Comparison of ENCODE assay signal across 30 cellular contexts in the genomic region with DNA sequence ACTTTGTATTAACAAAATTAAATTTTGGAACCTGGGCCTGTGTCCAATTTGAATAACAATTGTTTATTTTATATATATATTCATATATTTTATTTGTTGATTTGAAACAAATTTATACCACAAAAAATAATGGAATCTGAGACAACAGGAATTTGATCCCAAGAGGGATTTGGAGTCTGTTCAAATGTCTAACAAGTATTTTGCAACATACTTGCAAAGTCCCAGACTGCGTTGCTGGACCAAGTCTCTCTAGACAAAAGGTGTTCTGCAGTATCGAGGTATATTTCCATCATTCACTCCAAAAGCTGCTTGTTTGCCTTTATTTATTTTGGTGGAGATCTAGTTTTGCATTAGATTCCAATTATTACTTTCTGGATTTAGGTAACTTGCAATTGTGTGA.
"Had no signal": no experiment of that assay in that cellular context is flagged by ENCODE, and none has a peak within 500 bp of the region (broad histone marks: within the 10 kb centered on the region; RNA-seq: fewer than 3 reads in every experiment).

No MANE protein-coding gene starts in this region.

- H3K36me3 Mint-ChIP-seq: activated CD8-positive, alpha-beta memory T cell treated with anti-CD3 and anti-CD28 coated beads, Interleukin-2, amount 10 ng/mL, durations not matched to agents 7 days and 5 days; activated naive CD4-positive, alpha-beta T cell treated with anti-CD3 and anti-CD28 coated beads, Interleukin-2, amount 50 U/mL, for 24 hours; WTC11 had no signal

- H3K4me3 ChIP-seq: ascending aorta, body of pancreas, cardiac muscle cell, MG63, SJSA1 had no signal

- DNase-seq: activated CD4-positive, alpha-beta T cell treated with anti-CD3 and anti-CD28 coated beads for 48 hours; activated CD4-positive, alpha-beta T cell treated with anti-CD3 and anti-CD28 coated beads, Interleukin-2, amount 50 U/mL, for 4 hours; activated CD4-positive, CD25-positive, alpha-beta regulatory T cell treated with anti-CD3 and anti-CD28 coated beads, Interleukin-2, amount 50 U/mL, for 72 hours; activated CD8-positive, alpha-beta memory T cell treated with anti-CD3 and anti-CD28 coated beads, Interleukin-2, amount 10 ng/mL, durations not matched to agents 7 days and 5 days; activated effector memory CD4-positive, alpha-beta T cell treated with Interleukin-2 at 50 U/mL for 16 hours; activated naive CD4-positive, alpha-beta T cell; activated T-cell treated with anti-CD3 and anti-CD28 coated beads, Interleukin-2, amount 50 U/mL, for 24 hours; amniotic stem cell; body of pancreas; KBM-7; MG63; NCI-H1105 treated with DMSO at 0.1 percent for 48 hours; NCI-H1436 treated with DMSO at 0.1 percent for 48 hours; NCI-H187; NCI-H2081; NCI-H510A treated with DMSO at 0.1 percent for 48 hours; NCI-H69; NK-92 treated with Interleukin-12 subunit alpha and Interleukin-12 subunit beta, amount 100 ng/mL, for 24 hours; OCI-M1; RPMI8226; SHP77; SW 1271 had no signal

- H3K9me3 ChIP-seq: ascending aorta, body of pancreas, MG63, SJSA1 had no signal

- H3K4me1 Mint-ChIP-seq: activated CD8-positive, alpha-beta memory T cell treated with anti-CD3 and anti-CD28 coated beads, Interleukin-2, amount 10 ng/mL, durations not matched to agents 7 days and 5 days; activated naive CD4-positive, alpha-beta T cell treated with anti-CD3 and anti-CD28 coated beads, Interleukin-2, amount 50 U/mL, for 24 hours had no signal

- H3K27ac ChIP-seq: ascending aorta, body of pancreas, cardiac muscle cell, SJSA1 had no signal

- H3K9me3 Mint-ChIP-seq: activated naive CD4-positive, alpha-beta T cell treated with anti-CD3 and anti-CD28 coated beads, Interleukin-2, amount 50 U/mL, for 24 hours; activated T-helper 1 cell treated with anti-CD3 and anti-CD28 coated beads, Interleukin-12 subunit alpha, Interleukin-12 subunit beta, Interleukin-2, Interleukin-4 antibody, amounts not matched to agents 30 ng/mL and 10 ng/mL and 1 ng/mL, durations not matched to agents 14 hours and 24 hours and 36 hours; WTC11 had no signal

- H3K4me3 Mint-ChIP-seq: activated CD8-positive, alpha-beta memory T cell treated with anti-CD3 and anti-CD28 coated beads, Interleukin-2, amount 10 ng/mL, durations not matched to agents 7 days and 5 days; activated naive CD4-positive, alpha-beta T cell treated with anti-CD3 and anti-CD28 coated beads, Interleukin-2, amount 50 U/mL, for 24 hours; activated T-cell treated with anti-CD3 and anti-CD28 coated beads, Interleukin-2, amount 50 U/mL, for 24 hours; activated T-helper 1 cell treated with anti-CD3 and anti-CD28 coated beads, Interleukin-12 subunit alpha, Interleukin-12 subunit beta, Interleukin-2, Interleukin-4 antibody, amounts not matched to agents 30 ng/mL and 10 ng/mL and 1 ng/mL, durations not matched to agents 14 hours and 24 hours and 36 hours; WTC11 had no signal

- H3K27me3 ChIP-seq: ascending aorta, body of pancreas, cardiac muscle cell, MG63, SJSA1 had no signal

- H3K27ac Mint-ChIP-seq: activated CD8-positive, alpha-beta memory T cell treated with anti-CD3 and anti-CD28 coated beads, Interleukin-2, amount 10 ng/mL, durations not matched to agents 7 days and 5 days; activated naive CD4-positive, alpha-beta T cell treated with anti-CD3 and anti-CD28 coated beads, Interleukin-2, amount 50 U/mL, for 24 hours; activated T-cell treated with anti-CD3 and anti-CD28 coated beads, Interleukin-2, amount 50 U/mL, for 24 hours; activated T-helper 1 cell treated with anti-CD3 and anti-CD28 coated beads, Interleukin-12 subunit alpha, Interleukin-12 subunit beta, Interleukin-2, Interleukin-4 antibody, amounts not matched to agents 30 ng/mL and 10 ng/mL and 1 ng/mL, durations not matched to agents 14 hours and 24 hours and 36 hours; WTC11 had no signal

- H3K36me3 ChIP-seq: ascending aorta, cardiac muscle cell, MG63, SJSA1 had no signal

- H3K27me3 Mint-ChIP-seq: activated CD8-positive, alpha-beta memory T cell treated with anti-CD3 and anti-CD28 coated beads, Interleukin-2, amount 10 ng/mL, durations not matched to agents 7 days and 5 days; activated naive CD4-positive, alpha-beta T cell treated with anti-CD3 and anti-CD28 coated beads, Interleukin-2, amount 50 U/mL, for 24 hours; activated T-cell treated with anti-CD3 and anti-CD28 coated beads, Interleukin-2, amount 50 U/mL, for 24 hours had no signal

- ATAC-seq: activated CD8-positive, alpha-beta memory T cell treated with anti-CD3 and anti-CD28 coated beads, Interleukin-2, amount 10 ng/mL, durations not matched to agents 7 days and 5 days; body of pancreas; Panc1; SK-N-SH treated with all-trans-retinoic acid at 6 μM for 48 hours; WTC11 had no signal

- H3K4me1 ChIP-seq: ascending aorta, body of pancreas had no signal
